ENCODE assay signal across 14 cellular contexts in genomic region chr13:113022391-113023216, GRCh38. TPM values are rescaled to one million over a fixed set of nuclear protein-coding genes. Genes with fewer than 3 reads are reported as not detected.
DNase-seq lines count a peak whose midpoint lies in the region; ATAC-seq and TF ChIP-seq lines count a peak whose summit lies in the region.
"Had no signal": no experiment of that assay in that cellular context is flagged by ENCODE, and none has a peak within 500 bp of the region (broad histone marks: within the 10 kb centered on the region; RNA-seq: fewer than 3 reads in every experiment).

No MANE protein-coding gene starts in this region.

- no peak for TF ChIP-seq EP300 in gastroesophageal sphincter (IDR thresholded peaks at IDR 0.05)

- peak overlapping the region; percentile 50 for H3K4me3 Mint-ChIP-seq in mesothelial cell of epicardium
- H3K4me3 Mint-ChIP-seq: activated naive CD8-positive, alpha-beta T cell treated with anti-CD3 and anti-CD28 coated beads, Interleukin-2, amount 50 U/mL, for 24 hours had no signal

- no peaks in the 10 kb centered on the region for H3K9me2 ChIP-seq in PC-9 (ENCODE audit: insufficient read depth)

- peak overlapping the region; percentile 70 for H3K27ac Mint-ChIP-seq in mesothelial cell of epicardium
- H3K27ac Mint-ChIP-seq: activated naive CD8-positive, alpha-beta T cell treated with anti-CD3 and anti-CD28 coated beads, Interleukin-2, amount 50 U/mL, for 24 hours had no signal

- H3K4me3 ChIP-seq in PC-9 (peak overlapping the region; percentile 68), gastroesophageal sphincter (no peak overlapping the region), SJCRH30 (no peak overlapping the region)
- H3K4me3 ChIP-seq: MG63 had no signal

- 50 to 57% methylated on average over 6 to 13 of the region's 43 CpGs for WGBS in gastroesophageal sphincter (ENCODE audit: low coverage in 1 of 2), 2 donors

- H4K20me1 ChIP-seq in PC-9 (ENCODE audit: insufficient read depth), result no peaks in the 10 kb centered on the region

- no TSS peak for BruUV-seq in PC-9 (replicated peaks; lab: Mats Ljungman, UMichigan)

- H3K9me3 Mint-ChIP-seq in mesothelial cell of epicardium, result no peaks in the 10 kb centered on the region
- H3K9me3 Mint-ChIP-seq: activated naive CD8-positive, alpha-beta T cell treated with anti-CD3 and anti-CD28 coated beads, Interleukin-2, amount 50 U/mL, for 24 hours had no signal

- H3K27me3 ChIP-seq in PC-9 (ENCODE audit: insufficient read depth, low read depth) (no peaks in the 10 kb centered on the region), gastroesophageal sphincter (peaks cover 22% of the 10 kb centered on the region), SJCRH30 (no peaks in the 10 kb centered on the region)
- H3K27me3 ChIP-seq: neutrophil had no signal

- no peak for TF ChIP-seq CTCF in PC-9 (conservative IDR thresholded peaks at IDR 0.05)
- TF ChIP-seq CTCF in gastroesophageal sphincter (IDR thresholded peaks at IDR 0.05), result no peak
- no peak for TF ChIP-seq CTCF in mesothelial cell of epicardium (IDR thresholded peaks at IDR 0.05; ENCODE audit: unreplicated experiment)

- H3K36me3 ChIP-seq in PC-9 (ENCODE audit: low read depth) (peaks cover 7% of the 10 kb centered on the region; the same call in 1 of the 2 replicates), gastroesophageal sphincter (no peaks in the 10 kb centered on the region), SJCRH30 (no peaks in the 10 kb centered on the region)
- H3K36me3 ChIP-seq: MG63, neutrophil had no signal

- H3K27ac ChIP-seq in PC-9, result peak overlapping the region; percentile 72
- peak overlapping the region in 1 of 4 donors; percentile 33 for H3K27ac ChIP-seq in gastroesophageal sphincter
- no peak overlapping the region for H3K27ac ChIP-seq in SJCRH30
- H3K27ac ChIP-seq: neutrophil had no signal

- H3K9me3 ChIP-seq in PC-9 (ENCODE audit: insufficient read depth, low read depth), result no peaks in the 10 kb centered on the region
- H3K9me3 ChIP-seq in gastroesophageal sphincter, result peaks cover 0 to 4% (median 0%) of the 10 kb centered on the region in 3 donors
- H3K9me3 ChIP-seq in SJCRH30 (replicated peaks), result no peaks in the 10 kb centered on the region
- H3K9me3 ChIP-seq: MG63, neutrophil had no signal

- ATAC-seq in gastroesophageal sphincter (peak; percentile 46), HG03469 (IDR thresholded peaks at IDR 0.05; ENCODE audit: unreplicated experiment) (no peak), GM18520 (IDR thresholded peaks at IDR 0.05; ENCODE audit: unreplicated experiment) (no peak)
- ATAC-seq: activated naive CD8-positive, alpha-beta T cell treated with anti-CD3 and anti-CD28 coated beads, Interleukin-2, amount 50 U/mL, for 24 hours had no signal

- intact Hi-C loops in PC-9 (cut with micrococcal nuclease; ENCODE audit: unreplicated experiment), result loop anchor here (1.0 to 2.0 kb wide), 3 partner anchors 9 to 54 kb away; partner anchors contain the start of gene MCF2L

- peak; percentile 98 for DNase-seq in ELF-1 (ENCODE audit: low read depth, low spot score)
- peak; percentile 64 to 92 for DNase-seq in PC-9
- DNase-seq in mesothelial cell of epicardium (ENCODE audit: low spot score in 2 of 2, unreplicated experiment in 2 of 2), result no peak
- DNase-seq in activated CD4-positive, alpha-beta T cell treated with anti-CD3 and anti-CD28 coated beads for 4 hours, result no peak
- no peak for DNase-seq in SJCRH30
- DNase-seq: activated CD8-positive, alpha-beta memory T cell treated with anti-CD3 and anti-CD28 coated beads, Interleukin-2, amount 50 U/mL, for 4 hours; activated naive CD8-positive, alpha-beta T cell treated with anti-CD3 and anti-CD28 coated beads, Interleukin-2, amount 50 U/mL, for 24 hours; effector CD8-positive, alpha-beta T cell; MG63; SHP77 had no signal

- POLR2A ChIA-PET in PC-9 (lab: Charles Lee; ENCODE audit: unreplicated experiment), result interaction anchor here (0.6 kb wide), 1 partner anchor 511 kb away, joined by 4 read pairs; no protein-coding TSS in a partner anchor

- CTCF ChIA-PET in PC-9 (lab: Charles Lee), result no interaction called here

- peaks cover 52% of the 10 kb centered on the region for H3F3A ChIP-seq in PC-9 (ENCODE audit: insufficient read depth, low read depth)

- peak overlapping the region; percentile 78 for H2AFZ ChIP-seq in PC-9

- H3K4me1 ChIP-seq in PC-9 (replicated peaks; ENCODE audit: insufficient read depth) (peaks cover 33% of the 10 kb centered on the region), gastroesophageal sphincter (no peaks in the 10 kb centered on the region), SJCRH30 (no peaks in the 10 kb centered on the region; the same call in 1 of the 2 replicates)

- H3K36me3 Mint-ChIP-seq in mesothelial cell of epicardium, result peaks cover 11% of the 10 kb centered on the region

- H3K4me2 ChIP-seq in PC-9, result peak overlapping the region; percentile 96

- TF ChIP-seq POLR2A in gastroesophageal sphincter (IDR thresholded peaks at IDR 0.05), result no peak

- no peaks in the 10 kb centered on the region for H3K79me2 ChIP-seq in PC-9 (ENCODE audit: low read depth)

- peaks cover 11% of the 10 kb centered on the region for H3K4me1 Mint-ChIP-seq in mesothelial cell of epicardium
- H3K4me1 Mint-ChIP-seq: activated naive CD8-positive, alpha-beta T cell treated with anti-CD3 and anti-CD28 coated beads, Interleukin-2, amount 50 U/mL, for 24 hours had no signal

- H3K27me3 Mint-ChIP-seq in mesothelial cell of epicardium (ENCODE audit: low read depth), result peaks cover 26% of the 10 kb centered on the region
- H3K27me3 Mint-ChIP-seq: activated naive CD8-positive, alpha-beta T cell treated with anti-CD3 and anti-CD28 coated beads, Interleukin-2, amount 50 U/mL, for 24 hours had no signal

RNA-seq across cellular contexts. Expression of gene MCF2L, which starts 53.6 kb away (rescaled TPM):
- total RNA-seq in PC-9 (2021) (21.7 and 28.2 TPM in 2 replicates), gastroesophageal sphincter (10 to 100 TPM; 18.3 to 52.6 (median 29.9) TPM), mesothelial cell of epicardium (26.9 to 36.6 TPM (median 30.9 TPM) in 3 replicates)
- 4.4 and 4.6 TPM in 2 replicates for total RNA-seq in SJCRH30 (2014; rRNA removed; shearing (Covaris generic))

Comparison
In these comparisons a context has a peak if more than half of its experiments do, and no peak if none do; other contexts are left out.
1. DNase-seq: peak in ELF-1 (single experiment) and PC-9 (2 of 2); none in mesothelial cell of epicardium (0 of 2), activated CD4-positive, alpha-beta T cell treated with anti-CD3 and anti-CD28 coated beads for 4 hours (0 of 2) and SJCRH30 (0 of 2).